ENCODE assay signal across 1 cellular context in the genomic region with DNA sequence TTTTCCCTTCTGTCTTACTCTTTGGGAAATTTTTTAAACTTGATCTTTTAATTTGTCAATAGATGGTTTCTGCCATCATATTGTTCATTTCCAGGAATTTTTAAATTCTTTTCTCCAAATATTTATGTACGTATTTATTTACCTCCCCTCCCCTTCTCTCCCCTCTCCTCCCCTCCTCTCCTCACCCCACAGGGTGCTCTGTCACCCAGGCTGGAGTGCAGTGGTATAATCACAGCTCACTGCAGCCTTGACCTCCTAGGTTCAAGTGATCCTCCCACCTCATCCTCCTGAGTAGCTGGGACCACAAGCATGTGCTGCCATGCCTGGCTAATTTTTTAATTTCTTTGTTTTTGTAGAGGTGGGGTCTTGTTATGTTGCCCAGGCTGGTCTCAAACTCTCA.
TF ChIP-seq lines count a peak whose summit lies in the region.

No MANE protein-coding gene starts in this region.

TF ChIP-seq in H1, 55 proteins besides CTCF, POLR2A, EP300 and RAD21:
- TF ChIP-seq HDAC6 (IDR thresholded peaks at IDR 0.05; ENCODE audit: low read depth, low read length) (no peak), JUND (IDR thresholded peaks at IDR 0.05; ENCODE audit: low read length) (no peak), KDM1A (IDR thresholded peaks at IDR 0.05; ENCODE audit: borderline replicate concordance, low read length) (no peak), ZNF274 (IDR thresholded peaks at IDR 0.05; ENCODE audit: borderline replicate concordance, extremely low read depth, low read length) (no peak), CEBPB (IDR thresholded peaks at IDR 0.05; ENCODE audit: low read depth, low read length) (no peak), HDAC2 (IDR thresholded peaks at IDR 0.05; ENCODE audit: borderline replicate concordance in 1 of 2, low read depth in 2 of 2, low read length in 2 of 2) (no peak), EGR1 (IDR thresholded peaks at IDR 0.05; ENCODE audit: borderline replicate concordance, low read depth, low read length) (no peak), TAF7 (optimal IDR thresholded peaks at IDR 0.05; ENCODE audit: borderline replicate concordance, low read depth, low read length) (no peak), TAF1 (IDR thresholded peaks at IDR 0.05; ENCODE audit: low read depth, low read length) (no peak), CHD1 (IDR thresholded peaks at IDR 0.05; ENCODE audit: low read depth, low read length) (no peak), KDM5A (IDR thresholded peaks at IDR 0.05; ENCODE audit: low read length) (no peak), TEAD4 (IDR thresholded peaks at IDR 0.05; ENCODE audit: low read depth, low read length) (no peak), GTF2F1 (IDR thresholded peaks at IDR 0.05; ENCODE audit: borderline replicate concordance, low read depth, low read length) (no peak), EZH2 (IDR thresholded peaks at IDR 0.05; ENCODE audit: low read depth, low read length, severe bottlenecking) (no peak)
- TF ChIP-seq, protein P1, sequence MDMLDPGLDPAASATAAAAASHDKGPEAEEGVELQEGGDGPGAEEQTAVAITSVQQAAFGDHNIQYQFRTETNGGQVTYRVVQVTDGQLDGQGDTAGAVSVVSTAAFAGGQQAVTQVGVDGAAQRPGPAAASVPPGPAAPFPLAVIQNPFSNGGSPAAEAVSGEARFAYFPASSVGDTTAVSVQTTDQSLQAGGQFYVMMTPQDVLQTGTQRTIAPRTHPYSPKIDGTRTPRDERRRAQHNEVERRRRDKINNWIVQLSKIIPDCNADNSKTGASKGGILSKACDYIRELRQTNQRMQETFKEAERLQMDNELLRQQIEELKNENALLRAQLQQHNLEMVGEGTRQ (IDR thresholded peaks at IDR 0.05; ENCODE audit: low read length): no peak
- TF ChIP-seq, protein P2, sequence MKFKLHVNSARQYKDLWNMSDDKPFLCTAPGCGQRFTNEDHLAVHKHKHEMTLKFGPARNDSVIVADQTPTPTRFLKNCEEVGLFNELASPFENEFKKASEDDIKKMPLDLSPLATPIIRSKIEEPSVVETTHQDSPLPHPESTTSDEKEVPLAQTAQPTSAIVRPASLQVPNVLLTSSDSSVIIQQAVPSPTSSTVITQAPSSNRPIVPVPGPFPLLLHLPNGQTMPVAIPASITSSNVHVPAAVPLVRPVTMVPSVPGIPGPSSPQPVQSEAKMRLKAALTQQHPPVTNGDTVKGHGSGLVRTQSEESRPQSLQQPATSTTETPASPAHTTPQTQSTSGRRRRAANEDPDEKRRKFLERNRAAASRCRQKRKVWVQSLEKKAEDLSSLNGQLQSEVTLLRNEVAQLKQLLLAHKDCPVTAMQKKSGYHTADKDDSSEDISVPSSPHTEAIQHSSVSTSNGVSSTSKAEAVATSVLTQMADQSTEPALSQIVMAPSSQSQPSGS (IDR thresholded peaks at IDR 0.05; ENCODE audit: low read length): no peak
